21 cellular contexts compared by ENCODE assay signal in genomic region chr5:125992050-125992449, GRCh38.
"Had no signal": no experiment of that assay in that cellular context is flagged by ENCODE, and none has a peak within 500 bp of the region (broad histone marks: within the 10 kb centered on the region; RNA-seq: fewer than 3 reads in every experiment).

No MANE protein-coding gene starts in this region.

- H3K27ac ChIP-seq: hepatocyte, lower lobe of right lung, parathyroid adenoma, psoas muscle, skin epidermis, spleen, suprapubic skin, thoracic aorta, tibial artery, upper lobe of right lung had no signal

- H3K4me1 ChIP-seq: lower lobe of right lung, parathyroid adenoma, psoas muscle, spleen, suprapubic skin, tibial artery, upper lobe of right lung had no signal

- H3K4me3 ChIP-seq: hepatocyte, lower lobe of right lung, psoas muscle, skin epidermis, spleen, suprapubic skin, thoracic aorta, tibial artery, upper lobe of right lung had no signal

- DNase-seq: islet precursor cell; lower lobe of right lung; mammary epithelial cell; mesenchymal stem cell; naive thymus-derived CD8-positive, alpha-beta T cell; nucleus accumbens; psoas muscle; right cardiac atrium; spleen; stimulated activated CD4-positive, alpha-beta T cell treated with anti-CD3 and anti-CD28 coated beads, Interleukin-4, amount 100 ng/mL, for 24 hours; stimulated activated naive CD4-positive, alpha-beta T cell; tibial artery; trophoblast cell; upper lobe of right lung had no signal

- H3K36me3 ChIP-seq: lower lobe of right lung, spleen, suprapubic skin, thoracic aorta, tibial artery, upper lobe of right lung had no signal

- H3K9me3 ChIP-seq: lower lobe of right lung, psoas muscle, spleen, suprapubic skin, thoracic aorta, tibial artery, upper lobe of right lung had no signal

- H3K27me3 ChIP-seq: hepatocyte, spleen, suprapubic skin, tibial artery, upper lobe of right lung had no signal

- ATAC-seq: lower lobe of right lung; naive thymus-derived CD8-positive, alpha-beta T cell; psoas muscle; sciatic nerve; stimulated activated effector memory CD8-positive, alpha-beta T cell treated with anti-CD3 and anti-CD28 coated beads, Interleukin-12 subunit alpha, Interleukin-12 subunit beta, amount 100 ng/mL, for 72 hours; upper lobe of right lung had no signal
